ENCODE assay signal across 8 cellular contexts in the genomic region with DNA sequence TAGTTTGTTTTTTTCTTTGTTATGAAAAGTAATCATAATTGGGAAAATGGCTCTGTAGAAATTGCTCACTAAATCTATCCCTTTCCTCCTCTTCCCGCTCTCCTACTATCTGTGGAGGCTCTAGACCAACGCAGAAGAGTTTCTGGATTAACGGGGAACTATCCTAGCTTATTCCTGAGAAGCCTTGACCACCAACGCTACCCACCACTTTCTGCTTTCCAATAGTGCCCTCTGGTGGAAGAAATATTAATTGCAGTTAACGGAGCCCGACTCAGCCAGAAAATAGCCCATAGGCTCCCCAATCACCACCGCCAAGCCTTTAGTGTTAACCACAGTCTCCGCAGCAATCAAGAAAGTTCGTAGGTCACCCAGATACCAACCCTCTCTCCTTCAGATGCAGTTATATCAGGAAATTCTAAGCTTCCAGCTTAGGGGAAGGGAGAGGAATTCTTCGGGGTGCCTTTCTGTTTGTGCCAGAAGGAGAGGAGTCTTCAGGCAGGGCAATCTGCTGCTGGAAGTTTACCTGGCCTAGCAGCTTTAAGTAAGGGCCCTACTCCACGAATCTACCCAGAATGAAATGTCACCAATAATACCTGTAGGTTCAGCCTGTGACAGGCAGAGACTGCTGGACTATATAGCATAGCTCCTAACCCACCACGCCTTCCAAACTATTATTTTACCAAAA. TPM values are rescaled to one million over a fixed set of nuclear protein-coding genes. Genes with fewer than 3 reads are reported as not detected.
A peak's percentile ranks its signal among the peaks of the same experiment; 100 is the strongest.
DNase-seq lines count a peak whose midpoint lies in the region; ATAC-seq, FAIRE-seq and TF ChIP-seq lines count a peak whose summit lies in the region.

No MANE protein-coding gene starts in this region.

- peak; percentile 78 for FAIRE-seq in GM12892 (lab: Jason Lieb, UNC)

- H3K27me3 ChIP-seq in lower lobe of right lung (ENCODE audit: low read depth), result no peaks in the 10 kb centered on the region

- H3K4me3 ChIP-seq in AG09309 (ENCODE audit: control insufficient read depth, low read depth, low read length), result no peak overlapping the region
- H3K4me3 ChIP-seq in lower lobe of right lung, result no peak overlapping the region

- TF ChIP-seq CTCF in AG09309 (IDR thresholded peaks at IDR 0.05; ENCODE audit: control insufficient read depth, insufficient read depth, low read depth, low read length, missing control alignments), result peak; percentile 74
- TF ChIP-seq CTCF in lower lobe of right lung (IDR thresholded peaks at IDR 0.05), result peak; percentile 80

- H3K9me3 ChIP-seq in lower lobe of right lung, result no peaks in the 10 kb centered on the region

- no peak for TF ChIP-seq POLR2A in GM12892 (IDR thresholded peaks at IDR 0.05; ENCODE audit: low read depth, low read length)

- intact Hi-C loops in lower lobe of right lung (cut with DNase I), result no loop called here

- H3K27ac ChIP-seq in lower lobe of right lung, result no peak overlapping the region

- H3K36me3 ChIP-seq in lower lobe of right lung, result no peaks in the 10 kb centered on the region

- ATAC-seq in activated CD4-positive, CD25-positive, alpha-beta regulatory T cell treated with anti-CD3 and anti-CD28 coated beads, Interleukin-2, amount 50 U/mL, for 24 hours, result peak; percentile 35 to 48
- ATAC-seq in lower lobe of right lung (peak; percentile 82 to 83), GM19397 (IDR thresholded peaks at IDR 0.05; ENCODE audit: unreplicated experiment) (no peak)

- no peak for DNase-seq in AG09309 (ENCODE audit: low read depth)
- peak; percentile 39 for DNase-seq in GM12892 (ENCODE audit: insufficient read length)
- peak; percentile 63 for DNase-seq in NCI-H2227 treated with DMSO at 0.1 percent for 48 hours (lab: John Stamatoyannopoulos, UW)
- DNase-seq in effector CD4-positive, alpha-beta T cell, result peak; percentile 30
- no peak for DNase-seq in lower lobe of right lung
- DNase-seq in stromal cell of bone marrow (ENCODE audit: low read depth), result peak; percentile 39

- H3K4me1 ChIP-seq in lower lobe of right lung, result peaks cover 4% of the 10 kb centered on the region

RNA-seq across cellular contexts. Expression of gene NSRP1, which starts 23.0 kb away (rescaled TPM):
- 33.6 TPM for polyA plus RNA-seq in GM12892 (2012; ENCODE audit: missing spikeins)
- 33.1 TPM for total RNA-seq in lower lobe of right lung

Comparison
In these comparisons a context has a peak if more than half of its experiments do, and no peak if none do; other contexts are left out.
1. DNase-seq: peak in GM12892 (single experiment), NCI-H2227 treated with DMSO at 0.1 percent for 48 hours (single experiment), effector CD4-positive, alpha-beta T cell (single experiment) and stromal cell of bone marrow (single experiment); none in AG09309 (single experiment) and lower lobe of right lung (single experiment).